Comparison of ENCODE assay signal across 1 cellular context in the genomic region with DNA sequence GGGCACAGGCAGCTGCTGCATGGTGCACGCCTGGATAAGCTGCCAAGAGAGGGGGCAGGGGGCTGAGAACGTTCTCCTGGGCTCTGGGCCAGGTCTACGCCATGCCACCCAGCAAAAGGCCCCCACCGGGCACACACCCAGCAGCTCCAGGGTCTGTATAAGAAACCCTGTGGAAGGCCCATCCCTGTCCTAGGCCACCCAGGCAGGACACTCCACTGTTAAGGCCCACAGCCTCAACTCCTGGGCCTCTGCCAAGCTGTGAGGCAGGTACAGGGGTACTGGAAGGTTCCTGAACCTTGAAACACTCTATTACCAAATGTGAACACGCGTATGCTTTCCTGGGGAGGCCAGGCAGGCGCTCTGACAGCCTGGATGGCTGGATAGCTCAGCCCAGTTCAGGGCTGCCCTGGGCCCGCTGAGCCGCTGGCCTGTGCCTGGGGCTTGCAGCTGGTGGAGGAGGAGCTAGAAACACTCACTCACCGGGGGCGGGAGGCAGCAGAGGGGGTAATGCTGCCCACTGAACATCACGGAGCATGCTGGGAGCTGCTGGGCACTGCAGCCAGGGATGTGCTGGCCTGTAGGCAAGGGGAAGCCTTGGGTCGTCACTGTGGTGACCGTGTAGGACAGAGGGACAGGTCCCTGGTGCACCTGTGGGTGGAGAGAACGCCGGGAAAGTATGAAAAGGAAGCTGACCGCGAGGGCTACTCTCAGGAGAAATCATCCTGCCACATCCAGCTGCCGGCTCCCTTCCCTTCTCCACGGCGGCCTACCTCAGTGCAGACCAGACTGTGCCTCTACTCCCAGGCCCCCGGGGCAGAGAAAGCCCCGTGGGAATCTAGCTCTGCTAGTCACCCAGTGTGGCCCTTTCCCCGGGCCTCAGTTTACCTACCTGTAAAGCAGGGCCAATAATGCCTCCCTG.
TF ChIP-seq lines count a peak whose summit lies in the region.

No MANE protein-coding gene starts in this region.

TF ChIP-seq in H1, 55 proteins besides CTCF, POLR2A, EP300 and RAD21:
- TF ChIP-seq TBP (IDR thresholded peaks at IDR 0.05; ENCODE audit: low read depth, low read length) (no peak), CEBPB (IDR thresholded peaks at IDR 0.05; ENCODE audit: low read depth, low read length) (no peak), SP2 (IDR thresholded peaks at IDR 0.05; ENCODE audit: low read length) (no peak), TAF1 (IDR thresholded peaks at IDR 0.05; ENCODE audit: low read depth, low read length) (no peak), PHF8 (conservative IDR thresholded peaks at IDR 0.05; ENCODE audit: low read depth, low read length) (no peak), TEAD4 (IDR thresholded peaks at IDR 0.05; ENCODE audit: low read depth, low read length) (no peak), POLR2AphosphoS5 (IDR thresholded peaks at IDR 0.05; ENCODE audit: low read depth, low read length) (no peak; the same call in 1 of the 2 replicates)
TF ChIP-seq in H1: peak in this region for 0.
